ENCODE assay signal across 8 cellular contexts in the genomic region with DNA sequence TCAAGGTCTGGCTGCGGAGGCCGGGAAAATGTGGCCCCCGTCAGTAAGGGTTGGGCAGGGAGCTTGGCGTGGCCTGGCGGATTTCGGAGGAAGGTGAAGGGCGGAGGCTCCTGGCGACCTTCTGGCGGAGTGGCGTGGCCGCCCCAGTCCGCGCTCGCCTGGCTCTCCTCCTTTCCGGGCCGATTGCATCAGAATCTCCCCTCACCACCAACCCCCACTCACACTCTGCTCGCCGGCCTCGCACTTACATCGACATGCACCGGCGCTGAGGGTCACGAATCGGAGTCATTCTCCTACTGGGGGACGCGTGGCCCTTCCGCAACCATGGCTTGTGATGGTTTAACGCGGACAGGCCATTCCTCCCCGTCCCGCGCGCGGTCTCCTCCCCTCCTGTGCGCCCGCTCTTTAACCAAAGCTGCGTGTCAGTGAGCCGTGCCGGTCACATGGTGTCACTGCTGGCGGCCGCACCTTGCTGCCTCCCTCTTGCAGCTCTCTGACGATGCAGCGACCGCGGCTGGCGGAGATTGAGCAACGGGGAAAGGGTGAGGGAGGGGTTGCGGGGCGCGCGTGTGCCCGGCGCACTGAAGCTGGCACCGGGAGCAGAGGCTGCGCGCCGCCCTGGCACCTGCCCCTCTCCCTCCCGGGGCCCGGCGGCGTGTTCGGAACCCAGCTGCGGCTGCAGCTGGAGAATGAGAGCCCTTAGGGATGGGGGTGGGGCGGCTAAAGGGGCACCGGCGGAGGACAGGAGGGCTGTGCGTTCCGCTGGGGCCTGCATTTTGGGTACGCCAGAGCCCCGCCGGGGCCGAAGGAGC. TPM values are rescaled to one million over a fixed set of nuclear protein-coding genes. Genes with fewer than 3 reads are reported as not detected.
DNase-seq lines count a peak whose midpoint lies in the region; ATAC-seq lines count a peak whose summit lies in the region.

SLC38A1 (minus strand) TSS at position 427 of the 812 bp plus-strand sequence. CDS start 29,243 bp downstream, outside the sequence.

- ATAC-seq in GM19467 (IDR thresholded peaks at IDR 0.05; ENCODE audit: unreplicated experiment) = peak; percentile 63
- ATAC-seq in esophagus mucosa = peak; percentile 88

- H3K27me3 ChIP-seq in muscle layer of duodenum (ENCODE audit: low read depth, low read length) = no peaks in the 10 kb centered on the region

- peaks cover 0 to 22% of the 10 kb centered on the region in 2 donors for H3K4me1 ChIP-seq in muscle layer of duodenum (ENCODE audit: control insufficient read depth in 1 of 2, insufficient read depth in 2 of 2, low read length in 2 of 2)

- no peaks in the 10 kb centered on the region for H3K9me3 ChIP-seq in muscle layer of duodenum (ENCODE audit: control insufficient read depth in 1 of 2, low read length in 2 of 2)

- H3K36me3 ChIP-seq in muscle layer of duodenum (ENCODE audit: control insufficient read depth in 1 of 2, insufficient read depth in 2 of 2, low read length in 2 of 2) = no peaks in the 10 kb centered on the region

- H3K27ac ChIP-seq in muscle layer of duodenum (ENCODE audit: low read length) = peak within 1 kb of the TSS; percentile 95

- peak within 1 kb of the TSS; percentile 86 to 92 for H3K4me3 ChIP-seq in muscle layer of duodenum (ENCODE audit: low read depth in 1 of 2, low read length in 2 of 2)

- DNase-seq in CMK (ENCODE audit: low read depth) (peak; percentile 49), HS-27A (ENCODE audit: low read depth) (peak; percentile 47), NOMO-1 (lab: John Stamatoyannopoulos, UW; ENCODE audit: unreplicated experiment in 2 of 2) (peak; percentile 65 to 75), activated T-cell treated with anti-CD3 and anti-CD28 coated beads for 1 hour (ENCODE audit: low read depth) (peak; percentile 79)
- peak; percentile 70 to 85 for DNase-seq in stimulated activated CD8-positive, alpha-beta memory T cell treated with anti-CD3 and anti-CD28 coated beads, Interleukin-7, amount 100 ng/mL, for 48 hours (ENCODE audit: extremely low read depth in 1 of 2, low read depth in 1 of 2)

RNA-seq across cellular contexts. Expression of gene SLC38A1, which starts in this region (rescaled TPM):
- total RNA-seq in esophagus mucosa = 71.5 TPM

Comparison
In these comparisons a context has a peak if more than half of its experiments do, and no peak if none do; other contexts are left out.
1. Peak in every context shown above with its lines: DNase-seq, ATAC-seq, H3K4me3 ChIP-seq and H3K27ac ChIP-seq.